ENCODE assay signal across 1 cellular context in the genomic region with DNA sequence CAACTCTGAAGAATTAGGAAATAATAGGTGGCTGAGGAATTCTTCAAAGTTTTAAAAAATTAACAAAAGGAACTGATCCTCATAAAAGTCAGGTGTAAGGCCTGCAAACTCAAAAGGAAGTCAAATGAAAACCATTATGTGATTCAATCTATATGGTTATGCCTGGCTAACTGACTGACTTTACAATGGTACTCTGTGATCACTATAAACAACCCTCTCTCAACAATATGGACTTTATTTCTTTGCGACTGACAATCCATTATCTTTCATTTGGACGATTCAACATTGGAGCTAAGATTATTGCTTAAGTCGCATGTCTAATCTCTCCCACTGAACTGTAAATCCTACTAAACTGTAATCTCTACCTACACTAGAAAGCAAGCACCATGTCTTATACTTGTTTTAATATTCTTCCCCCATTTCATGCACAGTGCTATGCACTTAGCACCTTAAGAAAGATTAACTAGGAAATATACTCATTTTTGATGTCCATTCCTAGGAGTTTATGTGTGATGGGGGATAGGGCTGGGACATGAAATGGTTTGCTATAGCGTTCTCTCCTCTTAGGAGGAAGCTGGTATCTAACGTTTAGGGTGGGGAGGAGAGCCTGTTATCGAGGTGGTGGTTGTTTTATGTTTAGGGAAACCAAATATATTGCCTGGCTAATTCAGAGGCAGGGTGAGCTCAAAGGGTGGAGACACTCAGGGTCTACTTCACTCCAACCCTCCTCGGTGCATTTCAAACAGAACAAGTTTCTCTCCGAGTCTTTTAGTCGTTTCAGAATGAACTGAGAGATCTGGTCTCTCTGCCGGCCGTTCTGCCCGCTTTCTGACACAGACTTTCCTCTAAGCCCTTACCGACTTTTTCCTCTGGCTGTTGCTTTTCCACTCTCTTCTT.
TF ChIP-seq lines count a peak whose summit lies in the region.

No MANE protein-coding gene starts in this region.

TF ChIP-seq in GM12878, 131 proteins besides CTCF, POLR2A, EP300 and RAD21:
- TF ChIP-seq, protein P1, sequence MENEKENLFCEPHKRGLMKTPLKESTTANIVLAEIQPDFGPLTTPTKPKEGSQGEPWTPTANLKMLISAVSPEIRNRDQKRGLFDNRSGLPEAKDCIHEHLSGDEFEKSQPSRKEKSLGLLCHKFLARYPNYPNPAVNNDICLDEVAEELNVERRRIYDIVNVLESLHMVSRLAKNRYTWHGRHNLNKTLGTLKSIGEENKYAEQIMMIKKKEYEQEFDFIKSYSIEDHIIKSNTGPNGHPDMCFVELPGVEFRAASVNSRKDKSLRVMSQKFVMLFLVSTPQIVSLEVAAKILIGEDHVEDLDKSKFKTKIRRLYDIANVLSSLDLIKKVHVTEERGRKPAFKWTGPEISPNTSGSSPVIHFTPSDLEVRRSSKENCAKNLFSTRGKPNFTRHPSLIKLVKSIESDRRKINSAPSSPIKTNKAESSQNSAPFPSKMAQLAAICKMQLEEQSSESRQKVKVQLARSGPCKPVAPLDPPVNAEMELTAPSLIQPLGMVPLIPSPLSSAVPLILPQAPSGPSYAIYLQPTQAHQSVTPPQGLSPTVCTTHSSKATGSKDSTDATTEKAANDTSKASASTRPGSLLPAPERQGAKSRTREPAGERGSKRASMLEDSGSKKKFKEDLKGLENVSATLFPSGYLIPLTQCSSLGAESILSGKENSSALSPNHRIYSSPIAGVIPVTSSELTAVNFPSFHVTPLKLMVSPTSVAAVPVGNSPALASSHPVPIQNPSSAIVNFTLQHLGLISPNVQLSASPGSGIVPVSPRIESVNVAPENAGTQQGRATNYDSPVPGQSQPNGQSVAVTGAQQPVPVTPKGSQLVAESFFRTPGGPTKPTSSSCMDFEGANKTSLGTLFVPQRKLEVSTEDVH (IDR thresholded peaks at IDR 0.05; ENCODE audit: low read depth, partially characterized antibody): no peak
- no peak for TF ChIP-seq STAT3 (IDR thresholded peaks at IDR 0.05; ENCODE audit: low read depth, low read length)
